ENCODE assay signal across 17 cellular contexts in the genomic region with DNA sequence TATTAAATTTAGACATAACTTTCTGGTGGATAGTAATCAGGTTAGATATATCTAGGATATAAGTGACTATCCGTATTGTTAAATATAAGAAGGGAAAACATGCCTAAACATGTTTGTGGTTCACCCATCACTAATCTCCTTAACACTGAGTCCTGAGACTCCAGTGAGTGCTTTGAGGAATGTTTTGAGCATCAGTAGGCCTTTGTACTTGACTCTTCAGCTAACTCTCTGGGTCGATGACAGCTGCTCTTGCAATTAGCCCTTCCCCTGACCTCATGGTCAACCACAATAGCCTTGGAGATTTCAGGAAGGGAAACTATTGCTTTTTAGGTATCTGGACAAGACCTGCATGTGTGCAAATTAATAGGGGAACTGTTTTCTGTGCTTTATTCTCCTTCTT.
DNase-seq lines count a peak whose midpoint lies in the region; ATAC-seq, FAIRE-seq and TF ChIP-seq lines count a peak whose summit lies in the region.
"Had no signal": no experiment of that assay in that cellular context is flagged by ENCODE, and none has a peak within 500 bp of the region (broad histone marks: within the 10 kb centered on the region; RNA-seq: fewer than 3 reads in every experiment).

No MANE protein-coding gene starts in this region.

- DNase-seq in A673 (ENCODE audit: low spot score): peak; percentile 5
- peak; percentile 15 for DNase-seq in NCI-H2227 (lab: John Stamatoyannopoulos, UW; ENCODE audit: unreplicated experiment)
- no peak for DNase-seq in chondrocyte (ENCODE audit: low spot score)
- DNase-seq in keratinocyte (ENCODE audit: low read depth, low spot score): peak; percentile 64
- DNase-seq in lower lobe of right lung: no peak
- DNase-seq in HCEC 1CT: no peak
- DNase-seq: activated CD4-positive, alpha-beta T cell treated with anti-CD3 and anti-CD28 coated beads for 36 hours; activated CD8-positive, alpha-beta memory T cell treated with anti-CD3 and anti-CD28 coated beads, Interleukin-2, amount 50 U/mL, for 48 hours; activated naive CD4-positive, alpha-beta T cell treated with anti-CD3 and anti-CD28 coated beads for 36 hours; central memory CD4-positive, alpha-beta T cell; endodermal cell; NCI-H2029 treated with DMSO at 0.1 percent for 48 hours; T-helper 2 cell had no signal

- peak overlapping the region; percentile 25 for H2AFZ ChIP-seq in keratinocyte (ENCODE audit: control insufficient read depth, low read length)

- no peak overlapping the region for H3K9ac ChIP-seq in keratinocyte (ENCODE audit: control insufficient read depth, extremely low read depth, insufficient read depth, low read length)

- H3K27me3 Mint-ChIP-seq in chondrocyte (ENCODE audit: low read depth): no peaks in the 10 kb centered on the region

- no peaks in the 10 kb centered on the region for H4K20me1 ChIP-seq in keratinocyte (ENCODE audit: control insufficient read depth, extremely low read depth, insufficient read depth, low read length)

- no peaks in the 10 kb centered on the region for H3K4me1 Mint-ChIP-seq in chondrocyte (ENCODE audit: low read depth)
- H3K4me1 Mint-ChIP-seq: activated CD4-positive, alpha-beta T cell treated with anti-CD3 and anti-CD28 coated beads for 36 hours; endodermal cell had no signal

- H3K4me3 ChIP-seq in A673 (ENCODE audit: low read depth, low read length, poor library complexity, severe bottlenecking) (no peak overlapping the region), keratinocyte (ENCODE audit: control insufficient read depth in 2 of 3, extremely low read depth in 1 of 3, insufficient read depth in 2 of 3, low read depth in 1 of 3, low read length in 3 of 3) (no peak overlapping the region), lower lobe of right lung (no peak overlapping the region)
- H3K4me3 ChIP-seq: prostate gland, thoracic aorta had no signal

- peak overlapping the region; percentile 10 for H3K27ac Mint-ChIP-seq in chondrocyte (ENCODE audit: unreplicated experiment)
- H3K27ac Mint-ChIP-seq: activated CD4-positive, alpha-beta T cell treated with anti-CD3 and anti-CD28 coated beads for 36 hours; activated naive CD4-positive, alpha-beta T cell treated with anti-CD3 and anti-CD28 coated beads for 36 hours; endodermal cell had no signal

- ATAC-seq in lower lobe of right lung: no peak
- ATAC-seq in HG02623 (IDR thresholded peaks at IDR 0.05; ENCODE audit: unreplicated experiment): no peak
- no peak for ATAC-seq in GM18520 (IDR thresholded peaks at IDR 0.05; ENCODE audit: unreplicated experiment)
- ATAC-seq: activated CD4-positive, alpha-beta T cell treated with anti-CD3 and anti-CD28 coated beads for 36 hours had no signal

- TF ChIP-seq CTCF in A673 (conservative IDR thresholded peaks at IDR 0.05; ENCODE audit: low read depth, low read length) (no peak), chondrocyte (IDR thresholded peaks at IDR 0.05) (no peak), keratinocyte (optimal IDR thresholded peaks at IDR 0.05 in 1 of 3, IDR thresholded peaks at IDR 0.05 in 1 of 3, conservative IDR thresholded peaks at IDR 0.05 in 1 of 3; ENCODE audit: extremely low read depth in 1 of 3, insufficient read depth in 2 of 3, low read length in 3 of 3) (no peak), lower lobe of right lung (IDR thresholded peaks at IDR 0.05) (no peak)

- intact Hi-C loops in A673 (cut with micrococcal nuclease; ENCODE audit: unreplicated experiment) (no loop called here), lower lobe of right lung (cut with DNase I) (no loop called here)

- no peak overlapping the region for H3K27ac ChIP-seq in A673 (ENCODE audit: low read depth, low read length, poor library complexity, severe bottlenecking)
- H3K27ac ChIP-seq in keratinocyte (ENCODE audit: control insufficient read depth, insufficient read depth, low read length): peak overlapping the region; percentile 3
- no peak overlapping the region for H3K27ac ChIP-seq in lower lobe of right lung
- H3K27ac ChIP-seq: prostate gland, thoracic aorta had no signal

- H3K36me3 ChIP-seq in A673 (ENCODE audit: insufficient read depth, low read length, poor library complexity, severe bottlenecking) (no peaks in the 10 kb centered on the region), keratinocyte (ENCODE audit: control insufficient read depth in 2 of 2, extremely low read depth in 1 of 2, insufficient read depth in 2 of 2, low read length in 2 of 2) (no peaks in the 10 kb centered on the region), lower lobe of right lung (no peaks in the 10 kb centered on the region)
- H3K36me3 ChIP-seq: prostate gland, thoracic aorta had no signal

- CTCF ChIA-PET in A673 (lab: Charles Lee): no interaction called here

- H3K9me3 ChIP-seq in A673 (ENCODE audit: low read depth, low read length, poor library complexity, severe bottlenecking): no peaks in the 10 kb centered on the region
- no peaks in the 10 kb centered on the region for H3K9me3 ChIP-seq in keratinocyte (ENCODE audit: control insufficient read depth, low read depth, low read length)
- H3K9me3 ChIP-seq in lower lobe of right lung: no peaks in the 10 kb centered on the region
- H3K9me3 ChIP-seq: prostate gland, thoracic aorta had no signal

- H3K9me3 Mint-ChIP-seq in chondrocyte (ENCODE audit: low read depth): no peaks in the 10 kb centered on the region
- H3K9me3 Mint-ChIP-seq: activated naive CD4-positive, alpha-beta T cell treated with anti-CD3 and anti-CD28 coated beads for 36 hours; endodermal cell had no signal

- dilution Hi-C loops in keratinocyte (cut with MboI; ENCODE audit: extremely low pct_ligation_motif_present, low sequenced_read_pairs): no loop called here

- no peaks in the 10 kb centered on the region for H3K9me1 ChIP-seq in keratinocyte (ENCODE audit: control insufficient read depth, extremely low read depth, insufficient read depth, low read length)

- peak; percentile 91 for FAIRE-seq in keratinocyte (lab: Jason Lieb, UNC)

- no TSS peak for BruUV-seq in A673 (replicated peaks; lab: Mats Ljungman, UMichigan)

- POLR2A ChIA-PET in A673 (lab: Charles Lee; ENCODE audit: low non-redundant PET): no interaction called here

- H3K4me2 ChIP-seq in keratinocyte (ENCODE audit: control insufficient read depth, extremely low read depth, insufficient read depth, low read depth, low read length): peak overlapping the region; percentile 12

- H3K4me1 ChIP-seq in A673 (ENCODE audit: insufficient read depth, low read length, poor library complexity, severe bottlenecking) (no peaks in the 10 kb centered on the region), keratinocyte (ENCODE audit: control insufficient read depth, extremely low read depth, insufficient read depth, low read length) (peaks cover 14% of the 10 kb centered on the region), lower lobe of right lung (no peaks in the 10 kb centered on the region)
- H3K4me1 ChIP-seq: prostate gland had no signal

- no peaks in the 10 kb centered on the region for H3K79me2 ChIP-seq in keratinocyte (ENCODE audit: control insufficient read depth, insufficient read depth, low read length)

- H3K4me3 Mint-ChIP-seq in chondrocyte (ENCODE audit: unreplicated experiment): no peak overlapping the region
- H3K4me3 Mint-ChIP-seq: activated CD4-positive, alpha-beta T cell treated with anti-CD3 and anti-CD28 coated beads for 36 hours; activated naive CD4-positive, alpha-beta T cell treated with anti-CD3 and anti-CD28 coated beads for 36 hours; endodermal cell had no signal

- H3K27me3 ChIP-seq in A673 (replicated peaks; ENCODE audit: insufficient read depth, low read depth, low read length, poor library complexity) (no peaks in the 10 kb centered on the region), keratinocyte (ENCODE audit: control insufficient read depth, extremely low read depth, insufficient read depth, low read length) (no peaks in the 10 kb centered on the region), lower lobe of right lung (ENCODE audit: low read depth) (no peaks in the 10 kb centered on the region)

- no peaks in the 10 kb centered on the region for H3K36me3 Mint-ChIP-seq in chondrocyte (ENCODE audit: low read depth)

Comparison
In these comparisons a context has a peak if more than half of its experiments do, and no peak if none do; other contexts are left out.
1. DNase-seq: peak in A673 (single experiment), NCI-H2227 (single experiment) and keratinocyte (single experiment); none in chondrocyte (single experiment), lower lobe of right lung (single experiment) and HCEC 1CT (single experiment).